ENCODE assay signal across 8 cellular contexts in the genomic region with DNA sequence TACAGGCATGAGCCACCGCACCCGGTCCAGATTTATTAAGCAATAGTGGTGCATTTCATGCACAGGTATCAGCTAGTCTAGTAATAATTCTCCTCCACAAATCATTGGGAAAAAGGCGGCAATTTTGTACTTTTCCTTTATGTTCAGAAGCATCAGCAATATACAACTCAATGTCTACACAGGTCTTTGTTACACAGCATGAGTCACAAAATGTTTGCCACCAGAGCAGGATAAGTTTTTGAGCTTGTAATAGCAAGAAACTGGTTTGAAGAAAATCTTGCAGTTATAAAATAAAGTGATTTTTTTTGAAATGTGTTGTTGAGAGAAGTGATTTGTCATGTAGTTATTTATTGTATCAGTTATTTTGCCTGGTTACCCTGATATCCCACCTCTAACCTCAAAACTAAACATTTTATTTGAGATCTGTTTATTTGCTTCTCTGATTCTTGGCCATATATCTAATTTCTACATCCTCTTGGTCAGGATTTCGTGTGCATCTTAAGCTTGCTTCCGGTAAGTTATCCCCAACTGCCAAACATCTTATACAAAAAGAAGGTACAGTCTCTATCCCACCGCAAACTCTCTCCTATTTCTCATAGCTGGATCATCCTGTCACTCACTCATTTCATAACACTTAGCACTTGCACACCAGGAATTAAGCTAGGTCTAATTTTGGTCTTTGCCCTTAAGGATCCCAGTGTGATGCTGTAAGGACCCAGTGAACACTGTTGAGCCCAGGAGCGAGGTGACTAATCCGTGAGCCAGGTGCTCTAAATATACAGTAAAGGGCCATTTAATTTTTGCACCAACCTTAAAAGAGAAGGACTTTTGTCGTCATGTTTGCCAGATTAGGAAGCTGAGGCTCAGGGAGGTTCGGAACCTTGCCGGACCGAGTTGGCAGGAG. TPM values are rescaled to one million over a fixed set of nuclear protein-coding genes. Genes with fewer than 3 reads are reported as not detected.
DNase-seq lines count a peak whose midpoint lies in the region; ATAC-seq and TF ChIP-seq lines count a peak whose summit lies in the region.

No MANE protein-coding gene starts in this region.

- no peak for ATAC-seq in HG03521 (IDR thresholded peaks at IDR 0.05; ENCODE audit: unreplicated experiment)

- no peaks in the 10 kb centered on the region for H3K36me3 Mint-ChIP-seq in nephron (ENCODE audit: low read depth)

- peak overlapping the region; percentile 58 for H3K4me2 ChIP-seq in KMS-11

- H3K27ac Mint-ChIP-seq in nephron = no peak overlapping the region

- peak overlapping the region; percentile 81 to 86 (median 83) for H3K4me3 Mint-ChIP-seq in nephron

- peaks cover 3% of the 10 kb centered on the region for H3K9me3 Mint-ChIP-seq in nephron

- H2AFZ ChIP-seq in KMS-11 (ENCODE audit: low read depth) = peak overlapping the region; percentile 89

- peaks cover 75% of the 10 kb centered on the region for H3K27me3 Mint-ChIP-seq in nephron (ENCODE audit: low read depth)

- peaks cover 45% of the 10 kb centered on the region for H3K4me1 ChIP-seq in KMS-11 (ENCODE audit: low read depth, poor library complexity, severe bottlenecking)

- TF ChIP-seq CTCF in GM12864 (IDR thresholded peaks at IDR 0.05; ENCODE audit: low read depth, low read length, missing control alignments) (no peak), KMS-11 (conservative IDR thresholded peaks at IDR 0.05; ENCODE audit: low read depth, low read length) (no peak), nephron (IDR thresholded peaks at IDR 0.05; ENCODE audit: unreplicated experiment in 3 of 3) (no peak)

- no peaks in the 10 kb centered on the region for H3K36me3 ChIP-seq in KMS-11 (ENCODE audit: insufficient read depth)

- H3K79me2 ChIP-seq in KMS-11 (ENCODE audit: insufficient read depth, low read depth) = no peaks in the 10 kb centered on the region

- H3K9ac ChIP-seq in KMS-11 = peak overlapping the region; percentile 69

- peak overlapping the region; percentile 79 for H3K27ac ChIP-seq in KMS-11

- no peaks in the 10 kb centered on the region for H3K27me3 ChIP-seq in KMS-11 (ENCODE audit: insufficient read depth, low read depth)

- H3K4me3 ChIP-seq in GM12864 (ENCODE audit: low read depth, low read length) = peak overlapping the region; percentile 73
- no peak overlapping the region for H3K4me3 ChIP-seq in KMS-11 (IDR thresholded peaks at IDR 0.05; ENCODE audit: insufficient read depth, low read depth, low read length)

- H3K4me1 Mint-ChIP-seq in nephron = peaks cover 8% of the 10 kb centered on the region

- H4K20me1 ChIP-seq in KMS-11 (ENCODE audit: insufficient read depth) = no peaks in the 10 kb centered on the region

- DNase-seq in GM12864 (ENCODE audit: low read depth) = no peak
- peak; percentile 55 for DNase-seq in cerebellar cortex (ENCODE audit: low spot score)
- DNase-seq in mesenteric fat pad (ENCODE audit: low spot score) = no peak
- no peak for DNase-seq in OCI-M2 (lab: John Stamatoyannopoulos, UW; ENCODE audit: unreplicated experiment)
- no peak for DNase-seq in NCI-H1105 (lab: John Stamatoyannopoulos, UW)

RNA-seq across cellular contexts. Expression of a gene that starts 4.5 kb away (rescaled TPM):
- total RNA-seq in mesenteric fat pad = 3.1 TPM

RNA-seq across cellular contexts. Expression of a gene that starts 15.0 kb away (rescaled TPM):
- 0.77 TPM for total RNA-seq in mesenteric fat pad

RNA-seq across cellular contexts. Expression of a gene that starts 15.2 kb away (rescaled TPM):
- total RNA-seq in mesenteric fat pad = 87.2 TPM

RNA-seq across cellular contexts. Expression of a gene that starts 54.6 kb away (rescaled TPM):
- total RNA-seq in mesenteric fat pad = 71.0 TPM

RNA-seq across cellular contexts. Expression of a gene that starts 54.8 kb away (rescaled TPM):
- 58.7 TPM for total RNA-seq in mesenteric fat pad
